ENCODE assay signal across 10 cellular contexts in the genomic region with DNA sequence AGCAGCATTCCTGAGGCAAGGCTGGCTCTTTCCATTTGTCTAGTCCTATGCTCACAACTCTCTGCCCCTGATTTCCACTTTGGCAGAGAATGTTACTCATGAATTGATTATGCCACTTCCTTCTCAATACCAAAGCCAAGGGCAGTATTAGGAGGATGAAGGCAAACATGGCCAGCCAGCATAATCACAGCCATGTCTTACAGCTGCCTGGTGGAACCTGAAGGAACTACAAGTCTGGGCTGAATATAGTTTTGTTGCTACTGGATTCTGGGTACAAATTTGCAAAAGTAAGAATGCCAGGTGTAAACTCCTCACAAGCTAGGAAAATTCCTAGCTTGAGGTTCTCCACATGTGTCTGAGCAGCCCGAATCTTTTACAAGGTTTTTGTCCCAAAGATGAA. TPM values are rescaled to one million over a fixed set of nuclear protein-coding genes. Genes with fewer than 3 reads are reported as not detected.
DNase-seq lines count a peak whose midpoint lies in the region; ATAC-seq, FAIRE-seq and TF ChIP-seq lines count a peak whose summit lies in the region.
"Had no signal": no experiment of that assay in that cellular context is flagged by ENCODE, and none has a peak within 500 bp of the region (broad histone marks: within the 10 kb centered on the region; RNA-seq: fewer than 3 reads in every experiment).

No MANE protein-coding gene starts in this region.

- H3K4ac ChIP-seq in IMR-90 (ENCODE audit: low read depth, low read length) = no peak overlapping the region

- TF ChIP-seq EP300 in K562 (IDR thresholded peaks at IDR 0.05; ENCODE audit: low read length) = no peak

- H3K4me1 ChIP-seq in IMR-90 (ENCODE audit: control insufficient read depth, insufficient read depth, low read length) (peaks cover 7% of the 10 kb centered on the region), K562 (replicated peaks in 1 of 2; ENCODE audit: control insufficient read depth in 2 of 2, insufficient read depth in 2 of 2, low read length in 2 of 2) (peaks cover 9% of the 10 kb centered on the region in 2 experiments; a peak in 4 of 5 replicates)
- peaks cover 8% of the 10 kb centered on the region in 2 donors for H3K4me1 ChIP-seq in naive thymus-derived CD4-positive, alpha-beta T cell (ENCODE audit: control insufficient read depth in 2 of 2, insufficient read depth in 2 of 2, low read length in 2 of 2)

- H3K9me1 ChIP-seq in IMR-90 (ENCODE audit: insufficient read depth, low read length) (0 out of 2 replicates have a peak, but pooled peaks cover 4% of the 10 kb centered on the region), K562 (ENCODE audit: control insufficient read depth, insufficient read depth, low read length) (no peaks in the 10 kb centered on the region)

- POLR2A ChIA-PET in IMR-90 (lab: Charles Lee; ENCODE audit: unreplicated experiment) (no interaction called here), K562 (lab: Yijun Ruan, JAX) (no interaction called here)
- POLR2A ChIA-PET in naive thymus-derived CD4-positive, alpha-beta T cell (lab: Charles Lee) = no interaction called here
- POLR2A ChIA-PET in activated CD4-positive, alpha-beta T cell treated with anti-CD3 and anti-CD28 coated beads, Interleukin-2, amount 10 ng/mL, durations not matched to agents 7 days and 5 days (lab: Charles Lee) = no interaction called here

- H2BK120ac ChIP-seq in IMR-90 (ENCODE audit: low read depth, low read length) = no peak overlapping the region

- no peak overlapping the region for H3K4me3 Mint-ChIP-seq in naive thymus-derived CD4-positive, alpha-beta T cell
- no peak overlapping the region for H3K4me3 Mint-ChIP-seq in activated CD4-positive, alpha-beta T cell treated with anti-CD3 and anti-CD28 coated beads, Interleukin-2, amount 10 ng/mL, durations not matched to agents 7 days and 5 days

- H4K8ac ChIP-seq in IMR-90 (ENCODE audit: low read depth in 2 of 2, low read length in 2 of 2) = no peak overlapping the region

- FAIRE-seq in K562 (lab: Jason Lieb, UNC) = peak; percentile 71

- TF ChIP-seq RAD21 in IMR-90 (IDR thresholded peaks at IDR 0.05; ENCODE audit: low read length) = no peak
- TF ChIP-seq RAD21 in K562 (CRISPR knock-in tag; conservative IDR thresholded peaks at IDR 0.05 in 1 of 2, IDR thresholded peaks at IDR 0.05 in 1 of 2) = peak in 1 of 2 experiments; percentile 26; a peak in 1 of 4 replicates

- no peak overlapping the region for H2AK9ac ChIP-seq in IMR-90 (replicated peaks; ENCODE audit: low read depth, low read length, poor library complexity)

- CTCF ChIA-PET in IMR-90 (lab: Yijun Ruan, JAX) (no interaction called here), K562 (lab: Yijun Ruan, JAX; ENCODE audit: low intra/inter-chr PET ratio) (no interaction called here)
- CTCF ChIA-PET in naive thymus-derived CD4-positive, alpha-beta T cell (lab: Charles Lee) = no interaction called here
- CTCF ChIA-PET in activated CD4-positive, alpha-beta T cell treated with anti-CD3 and anti-CD28 coated beads, Interleukin-2, amount 10 ng/mL, durations not matched to agents 7 days and 5 days (lab: Charles Lee) = no interaction called here

- 0 out of 2 replicates have a peak, but pooled peaks have one; percentile 20 for TF ChIP-seq CTCF in IMR-90 (conservative IDR thresholded peaks at IDR 0.05; ENCODE audit: low read depth, low read length)
- TF ChIP-seq CTCF in K562 (IDR thresholded peaks at IDR 0.05 in 2 of 3, conservative IDR thresholded peaks at IDR 0.05 in 1 of 3; ENCODE audit: insufficient read depth in 2 of 3, low read depth in 1 of 3, low read length in 3 of 3) = peak; percentile 37 to 53 (median 42); a peak in 4 of 6 replicates

- H3K27me3 ChIP-seq in IMR-90 (ENCODE audit: control insufficient read depth, insufficient read depth, low read length) = no peaks in the 10 kb centered on the region
- no peaks in the 10 kb centered on the region for H3K27me3 ChIP-seq in K562 (ENCODE audit: control insufficient read depth in 2 of 2, insufficient read depth in 2 of 2, low read length in 2 of 2)
- H3K27me3 ChIP-seq in naive thymus-derived CD4-positive, alpha-beta T cell (ENCODE audit: control insufficient read depth in 2 of 2, insufficient read depth in 2 of 2, low read length in 2 of 2) = no peaks in the 10 kb centered on the region

- no CpG with 5 or more reads among the region's 1 CpG for WGBS in IMR-90 (ENCODE audit: extremely low coverage in 2 of 2, insufficient read length in 1 of 2), 2 experiments
- WGBS in K562 (ENCODE audit: insufficient coverage, low coverage, missing lambda C conversion rate) = 8% methylated on average over 1 of the region's 1 CpG

- ATAC-seq in IMR-90 (ENCODE audit: low read depth) = no peak
- ATAC-seq in K562 = peak; percentile 33
- ATAC-seq in naive thymus-derived CD4-positive, alpha-beta T cell = no peak
- ATAC-seq in Right ventricle myocardium inferior = no peak

- H4K20me1 ChIP-seq in IMR-90 (ENCODE audit: insufficient read depth, low read length) = no peaks in the 10 kb centered on the region
- peaks cover 6% of the 10 kb centered on the region for H4K20me1 ChIP-seq in K562 (replicated peaks; ENCODE audit: control insufficient read depth, insufficient read depth, low read length)

- H3K4me3 ChIP-seq in IMR-90 (ENCODE audit: insufficient read depth, low read depth, low read length) (no peak overlapping the region), K562 (no peak overlapping the region)
- H3K4me3 ChIP-seq in naive thymus-derived CD4-positive, alpha-beta T cell (ENCODE audit: low read length) = no peak overlapping the region

- H2BK20ac ChIP-seq in IMR-90 (ENCODE audit: low read depth, low read length) = no peak overlapping the region

- no peak for TF ChIP-seq POLR2A in IMR-90 (IDR thresholded peaks at IDR 0.05; ENCODE audit: low read depth, low read length)
- TF ChIP-seq POLR2A in K562 (conservative IDR thresholded peaks at IDR 0.05) = no peak

- H3K9ac ChIP-seq in IMR-90 (ENCODE audit: low read depth, low read length) (no peak overlapping the region), K562 (ENCODE audit: insufficient read depth in 1 of 2, low read depth in 2 of 2, low read length in 2 of 2) (no peak overlapping the region)
- H3K9ac ChIP-seq: parathyroid adenoma had no signal

- no peak overlapping the region for H4K91ac ChIP-seq in IMR-90 (ENCODE audit: insufficient read depth, low read depth, low read length)

- no peaks in the 10 kb centered on the region for H3K9me3 Mint-ChIP-seq in naive thymus-derived CD4-positive, alpha-beta T cell
- H3K9me3 Mint-ChIP-seq in activated CD4-positive, alpha-beta T cell treated with anti-CD3 and anti-CD28 coated beads, Interleukin-2, amount 10 ng/mL, durations not matched to agents 7 days and 5 days = no peaks in the 10 kb centered on the region

- H3K4me2 ChIP-seq in IMR-90 (ENCODE audit: low read depth, low read length) (no peak overlapping the region), K562 (ENCODE audit: insufficient read depth, low read length) (no peak overlapping the region)

- intact Hi-C loops in IMR-90 (cut with micrococcal nuclease) = no loop called here
- intact Hi-C loops in K562 (cut with micrococcal nuclease) = no loop called here
- intact Hi-C loops in naive thymus-derived CD4-positive, alpha-beta T cell (cut with micrococcal nuclease) = loop anchor here in 1 of 2 donors (10.0 kb wide), 3 partner anchors 321 to 1439 kb away; a partner anchor contains a TSS
- intact Hi-C loops in Right ventricle myocardium inferior (cut with DNase I) = no loop called here

- peak overlapping the region in 1 of 9 donors; percentile 37 for H3K27ac Mint-ChIP-seq in naive thymus-derived CD4-positive, alpha-beta T cell
- H3K27ac Mint-ChIP-seq in activated CD4-positive, alpha-beta T cell treated with anti-CD3 and anti-CD28 coated beads, Interleukin-2, amount 10 ng/mL, durations not matched to agents 7 days and 5 days = no peak overlapping the region

- H3K27ac ChIP-seq in IMR-90 (ENCODE audit: insufficient read depth, low read length) (no peak overlapping the region), K562 (ENCODE audit: extremely low read depth, low read depth, low read length) (no peak overlapping the region)
- H3K27ac ChIP-seq in naive thymus-derived CD4-positive, alpha-beta T cell (ENCODE audit: low read depth, low read length) = peak overlapping the region; percentile 17
- H3K27ac ChIP-seq: parathyroid adenoma had no signal

- H3K27me3 Mint-ChIP-seq in naive thymus-derived CD4-positive, alpha-beta T cell = no peaks in the 10 kb centered on the region
- no peaks in the 10 kb centered on the region for H3K27me3 Mint-ChIP-seq in activated CD4-positive, alpha-beta T cell treated with anti-CD3 and anti-CD28 coated beads, Interleukin-2, amount 10 ng/mL, durations not matched to agents 7 days and 5 days

- H2AFZ ChIP-seq in IMR-90 (replicated peaks; ENCODE audit: low read length, poor library complexity) (no peak overlapping the region), K562 (ENCODE audit: low read depth, low read length) (no peak overlapping the region)
- H2AFZ ChIP-seq: parathyroid adenoma had no signal

- peaks cover 35 to 52% of the 10 kb centered on the region in 2 experiments for H3K79me1 ChIP-seq in IMR-90 (ENCODE audit: low read depth in 1 of 2, low read length in 2 of 2)

- no peak overlapping the region for H4K5ac ChIP-seq in IMR-90 (ENCODE audit: low read depth, low read length)

- H3K79me2 ChIP-seq in K562 (ENCODE audit: control insufficient read depth, insufficient read depth, low read length) = peaks cover 20% of the 10 kb centered on the region
- H3K79me2 ChIP-seq: parathyroid adenoma had no signal

- dilution Hi-C loops in IMR-90 (cut with HindIII; ENCODE audit: low sequenced_read_pairs, unreplicated experiment) = no loop called here

- H3K56ac ChIP-seq in IMR-90 (ENCODE audit: extremely low read depth, insufficient read depth, low read length) = no peak overlapping the region

- H2AK5ac ChIP-seq in IMR-90 (ENCODE audit: low read depth, low read length) = no peak overlapping the region

- no peak overlapping the region for H2BK15ac ChIP-seq in IMR-90 (ENCODE audit: low read depth, low read length)

- H3K4me1 Mint-ChIP-seq in naive thymus-derived CD4-positive, alpha-beta T cell = peaks cover 24 to 39% (median 32%) of the 10 kb centered on the region in 7 donors
- H3K4me1 Mint-ChIP-seq in activated CD4-positive, alpha-beta T cell treated with anti-CD3 and anti-CD28 coated beads, Interleukin-2, amount 10 ng/mL, durations not matched to agents 7 days and 5 days = peaks cover 26% of the 10 kb centered on the region

- no peaks in the 10 kb centered on the region for H3K9me3 ChIP-seq in IMR-90 (ENCODE audit: control insufficient read depth, insufficient read depth, low read length)
- no peaks in the 10 kb centered on the region for H3K9me3 ChIP-seq in K562 (replicated peaks; ENCODE audit: control insufficient read depth, insufficient read depth, low read depth, low read length)
- no peaks in the 10 kb centered on the region for H3K9me3 ChIP-seq in naive thymus-derived CD4-positive, alpha-beta T cell (ENCODE audit: control insufficient read depth in 2 of 3, low read length in 3 of 3)

- H2BK5ac ChIP-seq in IMR-90 (ENCODE audit: low read depth, low read length, poor library complexity, severe bottlenecking) = no peak overlapping the region

- H3K23ac ChIP-seq in IMR-90 (ENCODE audit: low read depth, low read length) = no peak overlapping the region

- no peak overlapping the region for H3K14ac ChIP-seq in IMR-90 (replicated peaks; ENCODE audit: low read depth, low read length)

- peak; percentile 5 for DNase-seq in Daoy (ENCODE audit: low read depth)
- DNase-seq in IMR-90 = no peak
- peak in 1 of 4 experiments; percentile 44 for DNase-seq in K562 (ENCODE audit: extremely low read depth in 1 of 4, low spot score in 3 of 4)
- no peak for DNase-seq in naive thymus-derived CD4-positive, alpha-beta T cell
- no peak for DNase-seq in NCI-H1694 treated with DMSO at 0.1 percent for 48 hours (lab: John Stamatoyannopoulos, UW)
- DNase-seq in activated CD4-positive, alpha-beta T cell treated with anti-CD3 and anti-CD28 coated beads, Interleukin-2, amount 10 ng/mL, durations not matched to agents 7 days and 5 days = no peak
- DNase-seq in Right ventricle myocardium inferior (ENCODE audit: missing footprints) = no peak
- DNase-seq: activated CD8-positive, alpha-beta memory T cell treated with anti-CD3 and anti-CD28 coated beads for 24 hours; cerebellar nuclear complex had no signal

- BruUV-seq in IMR-90 (replicated peaks; lab: Mats Ljungman, UMichigan) (no TSS peak), K562 (replicated peaks; lab: Mats Ljungman, UMichigan) (no TSS peak)

- H3K18ac ChIP-seq in IMR-90 (ENCODE audit: low read depth, low read length) = no peak overlapping the region

- H3K36me3 Mint-ChIP-seq in naive thymus-derived CD4-positive, alpha-beta T cell = peaks cover 4 to 26% (median 15%) of the 10 kb centered on the region in 5 donors
- peaks cover 2% of the 10 kb centered on the region for H3K36me3 Mint-ChIP-seq in activated CD4-positive, alpha-beta T cell treated with anti-CD3 and anti-CD28 coated beads, Interleukin-2, amount 10 ng/mL, durations not matched to agents 7 days and 5 days (ENCODE audit: low read depth)

- in situ Hi-C loops in IMR-90 (cut with MboI; ENCODE audit: low sequenced_read_pairs) (no loop called here), K562 (cut with MboI) (no loop called here)

- H3K36me3 ChIP-seq in IMR-90 (ENCODE audit: control insufficient read depth, insufficient read depth, low read length) (no peaks in the 10 kb centered on the region), K562 (ENCODE audit: control insufficient read depth, insufficient read depth, low read length) (peaks cover 8% of the 10 kb centered on the region)
- no peaks in the 10 kb centered on the region for H3K36me3 ChIP-seq in naive thymus-derived CD4-positive, alpha-beta T cell (ENCODE audit: control insufficient read depth in 2 of 3, insufficient read depth in 3 of 3, low read length in 3 of 3)

RNA-seq across cellular contexts. Expression of a gene that starts 4.2 kb away (rescaled TPM):
- total RNA-seq in Daoy (2014; rRNA removed; shearing (Covaris generic)) = 28.7 and 47.5 TPM in 2 replicates
- 56.1 and 61.4 TPM in 2 replicates for total RNA-seq in IMR-90 (2012; rRNA removed)
- polyA plus RNA-seq in IMR-90 (2012; rRNA removed) = 66.0 and 80.7 TPM in 2 replicates
- 76.2 and 95.1 TPM in 2 replicates for polyA plus RNA-seq in IMR-90 (2012; cell fraction: cytosol; rRNA removed)
- polyA plus RNA-seq in IMR-90 (2012; cell fraction: nucleus; rRNA removed; ENCODE audit: low replicate concordance) = 22.3 and 55.0 TPM in 2 replicates
- total RNA-seq in K562 (2011; cell fraction: chromatin; rRNA removed; ENCODE audit: low replicate concordance) = 56.7 and 91.8 TPM in 2 replicates
- total RNA-seq in K562 (2011; cell fraction: nucleolus; rRNA removed) = 64.0 and 77.0 TPM in 2 replicates
- 57.0 and 70.0 TPM in 2 replicates for total RNA-seq in K562 (2011; cell fraction: nucleoplasm; rRNA removed)
- 30.5 and 30.6 TPM in 2 replicates for total RNA-seq in K562 (2014; rRNA removed)
- total RNA-seq in K562 (2014; rRNA removed; fragmentation: Illumina TruSeq; extraction: Trizol) = 20.4 and 23.2 TPM in 2 replicates
- 15.2 and 15.4 TPM in 2 replicates for total RNA-seq in K562 (2015; rRNA removed; fragmentation: Illumina TruSeq; extraction: Trizol)
- 19.2 and 29.8 TPM in 2 replicates for total RNA-seq in K562 (2021)
- 22.3 and 26.6 TPM in 2 replicates for polyA plus RNA-seq in K562 (2011; rRNA removed)
- polyA plus RNA-seq in K562 (2011; cell fraction: cytosol; rRNA removed) = 25.5 and 54.6 TPM in 2 replicates
- 14.8 and 19.5 TPM in 2 replicates for polyA plus RNA-seq in K562 (2011; cell fraction: nucleus; rRNA removed)
- 19.8 and 32.9 TPM in 2 replicates for polyA plus RNA-seq in K562 (2012)
- 14.3 and 18.1 TPM in 2 replicates for polyA plus RNA-seq in K562 (2014; fragmentation: Illumina TruSeq; extraction: Trizol)
- 1 to 10 TPM; 1.3 to 4.1 TPM for polyA plus RNA-seq in K562 (2014; fragmentation: Nextera tagmentation; extraction: Ambion mirVana)
- polyA plus RNA-seq in K562 (2014; rRNA removed) = 17.3 and 26.7 TPM in 2 replicates
- polyA minus RNA-seq in K562 (2011; rRNA and poly(A)+ RNA removed) = 33.7 and 45.1 TPM in 2 replicates
- 14.7 and 21.9 TPM in 2 replicates for polyA minus RNA-seq in K562 (2011; cell fraction: cytosol; rRNA and poly(A)+ RNA removed)
- polyA minus RNA-seq in K562 (2011; cell fraction: nucleus; rRNA and poly(A)+ RNA removed) = 12.5 and 26.9 TPM in 2 replicates
- total RNA-seq in naive thymus-derived CD4-positive, alpha-beta T cell = 10 to 100 TPM; 11.9 to 27.1 (median 22.8) TPM
- 10 to 100 TPM; 10.6 to 15.6 TPM for polyA plus RNA-seq in naive thymus-derived CD4-positive, alpha-beta T cell
- 1 to 10 TPM; 9.4 to 9.7 TPM for total RNA-seq in activated CD4-positive, alpha-beta T cell treated with anti-CD3 and anti-CD28 coated beads, Interleukin-2, amount 10 ng/mL, durations not matched to agents 7 days and 5 days
- total RNA-seq in Right ventricle myocardium inferior = 46.2 TPM
